In the genomic region with DNA sequence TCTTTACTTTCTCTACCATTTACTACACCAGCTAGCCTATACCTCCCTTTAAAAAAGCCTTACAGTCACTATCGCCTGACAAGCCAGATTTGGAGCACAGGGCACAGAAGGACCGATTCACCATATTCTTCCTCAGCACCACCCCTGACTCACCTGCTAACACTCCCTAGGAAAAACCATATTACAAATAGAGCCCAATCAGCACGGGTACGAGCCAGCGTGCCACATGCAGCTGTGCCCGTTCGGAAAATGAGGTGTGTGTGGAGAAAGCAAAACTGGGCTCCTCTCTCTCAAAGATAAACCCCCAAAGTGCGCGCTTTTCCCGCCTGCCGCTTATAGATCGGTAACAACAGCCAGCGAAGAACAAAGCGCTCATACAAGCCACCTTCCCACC, we compare ENCODE assay signal across 8 cellular contexts. TPM values are rescaled to one million over a fixed set of nuclear protein-coding genes. Genes with fewer than 3 reads are reported as not detected.
DNase-seq lines count a peak whose midpoint lies in the region; ATAC-seq and TF ChIP-seq lines count a peak whose summit lies in the region.

No MANE protein-coding gene starts in this region.

- no peak for ATAC-seq in HG03520 (IDR thresholded peaks at IDR 0.05; ENCODE audit: unreplicated experiment)

- peak overlapping the region; percentile 65 for H3K18ac ChIP-seq in neuronal stem cell (ENCODE audit: low read length)

- no peak overlapping the region for H4K91ac ChIP-seq in neuronal stem cell (ENCODE audit: low read depth, low read length, poor library complexity)

- no peak overlapping the region for H3K23ac ChIP-seq in neuronal stem cell (ENCODE audit: low read depth, low read length, poor library complexity)

- H3K4me2 ChIP-seq in neuronal stem cell (ENCODE audit: insufficient read depth, low read length, poor library complexity, severe bottlenecking): peak overlapping the region; percentile 49

- DNase-seq in NCI-H446 treated with DMSO at 0.1 percent for 48 hours (lab: John Stamatoyannopoulos, UW) (peak; percentile 3), NCI-H446 (lab: John Stamatoyannopoulos, UW) (no peak), RPMI7951 (ENCODE audit: low read depth) (peak; percentile 11), epithelial cell of esophagus (ENCODE audit: low read depth) (peak; percentile 48), neuronal stem cell (ENCODE audit: low spot score) (no peak), NCI-H1048 (lab: John Stamatoyannopoulos, UW) (no peak), COLO829 (ENCODE audit: low spot score) (no peak)

- no CpG with 5 or more reads among the region's 14 CpGs for WGBS in neuronal stem cell (ENCODE audit: extremely low coverage in 2 of 2, insufficient read length in 2 of 2, insufficient replicate concordance in 1 of 2), 2 donors

- H3K4me1 ChIP-seq in neuronal stem cell (ENCODE audit: control insufficient read depth in 2 of 2, insufficient read depth in 1 of 2, low read depth in 1 of 2, low read length in 2 of 2): peaks cover 5% of the 10 kb centered on the region in 2 donors

- H3K9me3 ChIP-seq in neuronal stem cell (replicated peaks in 1 of 2; ENCODE audit: control insufficient read depth in 2 of 2, insufficient read depth in 1 of 2, low read depth in 1 of 2, low read length in 2 of 2): peaks cover 0 to 11% of the 10 kb centered on the region in 2 donors

- no peak overlapping the region for H3K4ac ChIP-seq in neuronal stem cell (ENCODE audit: low read length)

- H3K27me3 ChIP-seq in neuronal stem cell (ENCODE audit: control insufficient read depth in 3 of 3, insufficient read depth in 3 of 3, low read depth in 1 of 3, low read length in 3 of 3): no peaks in the 10 kb centered on the region

- H3K36me3 ChIP-seq in neuronal stem cell (replicated peaks in 1 of 2; ENCODE audit: control insufficient read depth in 2 of 2, insufficient read depth in 2 of 2, low read length in 2 of 2): peaks cover 16 to 50% of the 10 kb centered on the region in 2 donors

- no peak for TF ChIP-seq CTCF in epithelial cell of esophagus (IDR thresholded peaks at IDR 0.05; ENCODE audit: insufficient read depth, low read depth, low read length, missing control alignments)

- no peak overlapping the region for H2AFZ ChIP-seq in neuronal stem cell (ENCODE audit: low read length)

- H3K4me3 ChIP-seq in epithelial cell of esophagus (ENCODE audit: low read length) (peak overlapping the region; percentile 97), neuronal stem cell (ENCODE audit: low read length in 2 of 2) (peak overlapping the region; percentile 97 to 100)

- peak overlapping the region; percentile 90 for H3K9ac ChIP-seq in neuronal stem cell (ENCODE audit: low read depth, low read length, poor library complexity)

- H3K79me1 ChIP-seq in neuronal stem cell (ENCODE audit: low read depth, low read length): peaks cover 5% of the 10 kb centered on the region

- H2AK5ac ChIP-seq in neuronal stem cell (ENCODE audit: low read depth, low read length): peak overlapping the region; percentile 97

- H2BK5ac ChIP-seq in neuronal stem cell (ENCODE audit: low read length): peak overlapping the region; percentile 99

- no peak overlapping the region for H2BK12ac ChIP-seq in neuronal stem cell (ENCODE audit: low read length)

- no peak overlapping the region for H2BK120ac ChIP-seq in neuronal stem cell (ENCODE audit: low read depth, low read length)

- no peak overlapping the region for H3K27ac ChIP-seq in neuronal stem cell (replicated peaks; ENCODE audit: low read length)

- no peak overlapping the region for H4K8ac ChIP-seq in neuronal stem cell (ENCODE audit: low read depth, low read length)

- no peak overlapping the region for H3K14ac ChIP-seq in neuronal stem cell (ENCODE audit: low read length)

- H2BK15ac ChIP-seq in neuronal stem cell (ENCODE audit: low read length): no peak overlapping the region

RNA-seq across cellular contexts. Expression of a gene that starts 1.2 kb away (rescaled TPM):
- 74.5 and 80.5 TPM in 2 replicates for total RNA-seq in RPMI7951 (2014; rRNA removed; shearing (Covaris generic))
- 77.6 TPM for polyA plus RNA-seq in neuronal stem cell (2013, experiment 1 of 2)
- 75.4 TPM for polyA plus RNA-seq in neuronal stem cell (2013, experiment 2 of 2)

RNA-seq across cellular contexts. Expression of a gene that starts 47.9 kb away (rescaled TPM):
- total RNA-seq in RPMI7951 (2014; rRNA removed; shearing (Covaris generic)): 133 and 182 TPM in 2 replicates
- 23.7 TPM for polyA plus RNA-seq in neuronal stem cell (2013, experiment 1 of 2)
- polyA plus RNA-seq in neuronal stem cell (2013, experiment 2 of 2): 25.1 TPM

Comparison
In these comparisons a context has a peak if more than half of its experiments do, and no peak if none do; other contexts are left out.
1. DNase-seq: peak in NCI-H446 treated with DMSO at 0.1 percent for 48 hours (single experiment), RPMI7951 (single experiment) and epithelial cell of esophagus (single experiment); none in NCI-H446 (0 of 2), neuronal stem cell (single experiment), NCI-H1048 (single experiment) and COLO829 (single experiment).